Comparison of ENCODE assay signal across 19 cellular contexts in genomic region chr14:32623300-32624093, GRCh38.
A peak's percentile ranks its signal among the peaks of the same experiment; 100 is the strongest.
DNase-seq lines count a peak whose midpoint lies in the region; ATAC-seq and TF ChIP-seq lines count a peak whose summit lies in the region.
"Had no signal": no experiment of that assay in that cellular context is flagged by ENCODE, and none has a peak within 500 bp of the region (broad histone marks: within the 10 kb centered on the region; RNA-seq: fewer than 3 reads in every experiment).

No MANE protein-coding gene starts in this region.

- ATAC-seq in GM18502 (IDR thresholded peaks at IDR 0.05; ENCODE audit: poor library complexity, unreplicated experiment) (no peak), HG02970 (IDR thresholded peaks at IDR 0.05; ENCODE audit: low FRiP score, unreplicated experiment) (no peak)
- ATAC-seq: natural killer cell had no signal

- H3K27ac ChIP-seq in brain microvascular endothelial cell (peak overlapping the region; percentile 54), transverse colon (no peak overlapping the region)
- H3K27ac ChIP-seq: dorsolateral prefrontal cortex, esophagus muscularis mucosa, prostate gland, SK-N-MC had no signal

- H3K4me3 ChIP-seq in AG10803 (ENCODE audit: low read length) (no peak overlapping the region), brain microvascular endothelial cell (ENCODE audit: low read depth, low read length) (no peak overlapping the region), transverse colon (no peak overlapping the region)
- H3K4me3 ChIP-seq: dorsolateral prefrontal cortex, esophagus muscularis mucosa, prostate gland, SK-N-MC had no signal

- DNase-seq in AG10803 (ENCODE audit: low read depth) = peak; percentile 31
- DNase-seq in HT1080 (ENCODE audit: low read depth) = peak; percentile 47
- DNase-seq in brain microvascular endothelial cell = peak; percentile 73
- DNase-seq in iris pigment epithelial cell (ENCODE audit: low read depth) = peak; percentile 47
- DNase-seq in transverse colon = no peak
- no peak for DNase-seq in iPS-NIHi7 (ENCODE audit: extremely low spot score)
- DNase-seq: activated CD4-positive, alpha-beta T cell treated with anti-CD3 and anti-CD28 coated beads, Interleukin-2, amount 10 ng/mL, durations not matched to agents 24 days and 14 days; activated naive CD4-positive, alpha-beta T cell treated with anti-CD3 and anti-CD28 coated beads, Interleukin-2, amount 50 U/mL, for 16 hours; dorsolateral prefrontal cortex; natural killer cell; NCI-H2081; NCI-H524 treated with DMSO at 0.1 percent for 48 hours; stimulated activated CD4-positive, alpha-beta T cell treated with anti-CD3 and anti-CD28 coated beads, Interleukin-12 subunit alpha, Interleukin-12 subunit beta, amount 100 ng/mL, for 4 hours; stimulated activated naive CD4-positive, alpha-beta T cell had no signal

- no peak for TF ChIP-seq EP300 in transverse colon (IDR thresholded peaks at IDR 0.05; ENCODE audit: low read depth)

- intact Hi-C loops in transverse colon (cut with DNase I; ENCODE audit: low total_unique reads) = no loop called here

- no peaks in the 10 kb centered on the region for H3K27me3 ChIP-seq in brain microvascular endothelial cell (replicated peaks)
- no peaks in the 10 kb centered on the region for H3K27me3 ChIP-seq in transverse colon
- H3K27me3 ChIP-seq: dorsolateral prefrontal cortex, esophagus muscularis mucosa had no signal

- H3K4me1 ChIP-seq in transverse colon = no peaks in the 10 kb centered on the region
- H3K4me1 ChIP-seq: prostate gland had no signal

- 73 to 91% methylated on average over 4 of the region's 4 CpGs for WGBS in transverse colon (ENCODE audit: low coverage in 1 of 2), 2 donors

- H3K36me3 ChIP-seq in brain microvascular endothelial cell (replicated peaks) = no peaks in the 10 kb centered on the region
- H3K36me3 ChIP-seq in transverse colon = no peaks in the 10 kb centered on the region
- H3K36me3 ChIP-seq: esophagus muscularis mucosa, prostate gland had no signal

- TF ChIP-seq CTCF in AG10803 (conservative IDR thresholded peaks at IDR 0.05; ENCODE audit: low read length) = no peak
- TF ChIP-seq CTCF in brain microvascular endothelial cell (IDR thresholded peaks at IDR 0.05; ENCODE audit: low read depth, low read length, missing control alignments) = no peak
- no peak for TF ChIP-seq CTCF in transverse colon (IDR thresholded peaks at IDR 0.05)

- no peak for TF ChIP-seq POLR2A in transverse colon (IDR thresholded peaks at IDR 0.05)

- in situ Hi-C loops in brain microvascular endothelial cell (cut with HindIII; ENCODE audit: low pct_ligation_motif_present, low sequenced_read_pairs) = no loop called here
- in situ Hi-C loops in transverse colon (cut with MboI; ENCODE audit: low pct_ligation_motif_present in 1 of 4, low pct_unique_long_range_greater_than_20kb in 1 of 4, low sequenced_read_pairs in 3 of 4) = no loop called here

- H3K9me3 ChIP-seq in transverse colon = no peaks in the 10 kb centered on the region
- H3K9me3 ChIP-seq: esophagus muscularis mucosa, prostate gland had no signal

Comparison
In these comparisons a context has a peak if more than half of its experiments do, and no peak if none do; other contexts are left out.
1. DNase-seq: peak in AG10803 (single experiment), HT1080 (single experiment), brain microvascular endothelial cell (single experiment) and iris pigment epithelial cell (single experiment); none in transverse colon (single experiment) and iPS-NIHi7 (single experiment).